ENCODE assay signal across 1 cellular context in genomic region chr22:40818747-40819662, GRCh38.
TF ChIP-seq lines count a peak whose summit lies in the region.

SLC25A17 (minus strand) TSS chr22:40819346; CDS start chr22:40819248, 98 bp downstream.

TF ChIP-seq in A549, 52 proteins besides CTCF, POLR2A, EP300 and RAD21 (continued from another document):
- no peak for TF ChIP-seq BCL3 (IDR thresholded peaks at IDR 0.05)
- no peak for TF ChIP-seq ESRRA (IDR thresholded peaks at IDR 0.05; ENCODE audit: borderline replicate concordance, low read length)
- TF ChIP-seq CBX2 (IDR thresholded peaks at IDR 0.05; ENCODE audit: borderline replicate concordance, low read depth) = no peak
- no peak for TF ChIP-seq POLR2AphosphoS2 (conservative IDR thresholded peaks at IDR 0.05; ENCODE audit: low read length)
